ENCODE assay signal across 22 cellular contexts in genomic region chr22:23370251-23370650, GRCh38.
"Had no signal": no experiment of that assay in that cellular context is flagged by ENCODE, and none has a peak within 500 bp of the region (broad histone marks: within the 10 kb centered on the region; RNA-seq: fewer than 3 reads in every experiment).

No MANE protein-coding gene starts in this region.

- H3K9ac ChIP-seq: KMS-11 had no signal

- H3K9me3 ChIP-seq: SJSA1 had no signal

- H3K27ac ChIP-seq: KMS-11, SJSA1, SK-N-MC had no signal

- H3K4me2 ChIP-seq: KMS-11 had no signal

- H3K36me3 ChIP-seq: SJSA1 had no signal

- H3K4me1 ChIP-seq: SJSA1 had no signal

- FAIRE-seq: RCC 7860 had no signal

- H3K4me3 ChIP-seq: SJSA1, SK-N-MC had no signal

- DNase-seq: IMR-90, Kasumi-1, MM.1S, NCI-H1092 treated with DMSO at 0.1 percent for 48 hours, NCI-H1436, NCI-H187, NCI-H2029, NCI-H2081 treated with DMSO at 0.1 percent for 48 hours, NCI-H2171, NCI-H226, NCI-H446, NCI-H510A, NCI-H524 treated with DMSO at 0.1 percent for 48 hours, NCI-H69, NCI-H774, Right ventricle myocardium superior, RPMI8226, SIG-M5 had no signal
